In the genomic region with DNA sequence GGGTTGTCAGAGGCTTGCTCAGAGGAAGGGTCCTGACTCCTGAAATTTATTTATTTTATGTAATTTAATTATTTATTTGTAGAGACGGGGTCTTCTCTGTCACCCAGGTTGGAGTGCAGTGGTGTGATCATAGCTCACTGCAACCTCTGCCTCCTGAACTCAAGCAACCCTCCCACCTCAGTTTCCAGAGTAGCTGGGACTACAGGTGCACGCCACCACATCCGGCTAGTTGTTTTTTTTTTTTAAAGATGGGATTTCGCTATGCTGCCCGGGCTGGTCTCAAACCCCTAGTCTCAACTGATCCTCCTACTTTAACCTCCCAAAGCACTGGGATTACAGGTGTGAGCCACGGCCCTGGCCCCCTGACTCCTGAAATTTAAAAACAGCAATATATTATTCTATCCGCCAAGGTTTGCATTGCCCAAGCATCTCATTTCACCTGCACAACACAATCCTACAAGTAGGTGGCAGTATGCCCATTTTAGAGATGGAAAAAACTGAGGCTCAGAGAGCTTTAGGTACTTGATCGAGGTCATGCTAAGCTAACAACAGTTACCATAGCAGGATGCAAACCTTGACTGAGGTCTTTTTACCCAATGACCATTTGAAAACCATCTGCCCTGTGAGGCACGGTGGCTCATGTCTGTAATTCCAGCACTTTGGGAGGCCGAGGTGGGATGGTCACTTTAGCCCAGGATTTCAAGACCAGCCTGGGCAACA, we compare ENCODE assay signal across 1 cellular context.
TF ChIP-seq lines count a peak whose summit lies in the region.

No MANE protein-coding gene starts in this region.

TF ChIP-seq in SK-N-SH treated with all-trans-retinoic acid at 6 μM for 48 hours, 23 proteins besides CTCF, POLR2A, EP300 and RAD21 (continued from another document):
- TF ChIP-seq, protein P1, sequence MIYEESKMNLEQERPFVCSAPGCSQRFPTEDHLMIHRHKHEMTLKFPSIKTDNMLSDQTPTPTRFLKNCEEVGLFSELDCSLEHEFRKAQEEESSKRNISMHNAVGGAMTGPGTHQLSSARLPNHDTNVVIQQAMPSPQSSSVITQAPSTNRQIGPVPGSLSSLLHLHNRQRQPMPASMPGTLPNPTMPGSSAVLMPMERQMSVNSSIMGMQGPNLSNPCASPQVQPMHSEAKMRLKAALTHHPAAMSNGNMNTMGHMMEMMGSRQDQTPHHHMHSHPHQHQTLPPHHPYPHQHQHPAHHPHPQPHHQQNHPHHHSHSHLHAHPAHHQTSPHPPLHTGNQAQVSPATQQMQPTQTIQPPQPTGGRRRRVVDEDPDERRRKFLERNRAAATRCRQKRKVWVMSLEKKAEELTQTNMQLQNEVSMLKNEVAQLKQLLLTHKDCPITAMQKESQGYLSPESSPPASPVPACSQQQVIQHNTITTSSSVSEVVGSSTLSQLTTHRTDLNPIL (CRISPR knock-in tag; IDR thresholded peaks at IDR 0.05; ENCODE audit: low read depth) = no peak
- TF ChIP-seq ZFP3 (CRISPR knock-in tag; IDR thresholded peaks at IDR 0.05) (no peak), ZNF70 (CRISPR knock-in tag; IDR thresholded peaks at IDR 0.05) (no peak), CSDC2 (CRISPR knock-in tag; IDR thresholded peaks at IDR 0.05) (no peak), TCF4 (CRISPR knock-in tag; IDR thresholded peaks at IDR 0.05; ENCODE audit: borderline replicate concordance) (no peak), ZNF565 (CRISPR knock-in tag; conservative IDR thresholded peaks at IDR 0.05; ENCODE audit: low read depth) (no peak), ARNTL (CRISPR knock-in tag; IDR thresholded peaks at IDR 0.05; ENCODE audit: borderline replicate concordance, low read depth) (no peak), ESRRG (CRISPR knock-in tag; IDR thresholded peaks at IDR 0.05) (no peak), ZFP30 (CRISPR knock-in tag; IDR thresholded peaks at IDR 0.05) (no peak), TOX (CRISPR knock-in tag; IDR thresholded peaks at IDR 0.05; ENCODE audit: borderline replicate concordance) (no peak), BACH2 (CRISPR knock-in tag; IDR thresholded peaks at IDR 0.05; ENCODE audit: borderline replicate concordance) (no peak), ISL1 (CRISPR knock-in tag; IDR thresholded peaks at IDR 0.05) (no peak)
- TF ChIP-seq, protein P2, sequence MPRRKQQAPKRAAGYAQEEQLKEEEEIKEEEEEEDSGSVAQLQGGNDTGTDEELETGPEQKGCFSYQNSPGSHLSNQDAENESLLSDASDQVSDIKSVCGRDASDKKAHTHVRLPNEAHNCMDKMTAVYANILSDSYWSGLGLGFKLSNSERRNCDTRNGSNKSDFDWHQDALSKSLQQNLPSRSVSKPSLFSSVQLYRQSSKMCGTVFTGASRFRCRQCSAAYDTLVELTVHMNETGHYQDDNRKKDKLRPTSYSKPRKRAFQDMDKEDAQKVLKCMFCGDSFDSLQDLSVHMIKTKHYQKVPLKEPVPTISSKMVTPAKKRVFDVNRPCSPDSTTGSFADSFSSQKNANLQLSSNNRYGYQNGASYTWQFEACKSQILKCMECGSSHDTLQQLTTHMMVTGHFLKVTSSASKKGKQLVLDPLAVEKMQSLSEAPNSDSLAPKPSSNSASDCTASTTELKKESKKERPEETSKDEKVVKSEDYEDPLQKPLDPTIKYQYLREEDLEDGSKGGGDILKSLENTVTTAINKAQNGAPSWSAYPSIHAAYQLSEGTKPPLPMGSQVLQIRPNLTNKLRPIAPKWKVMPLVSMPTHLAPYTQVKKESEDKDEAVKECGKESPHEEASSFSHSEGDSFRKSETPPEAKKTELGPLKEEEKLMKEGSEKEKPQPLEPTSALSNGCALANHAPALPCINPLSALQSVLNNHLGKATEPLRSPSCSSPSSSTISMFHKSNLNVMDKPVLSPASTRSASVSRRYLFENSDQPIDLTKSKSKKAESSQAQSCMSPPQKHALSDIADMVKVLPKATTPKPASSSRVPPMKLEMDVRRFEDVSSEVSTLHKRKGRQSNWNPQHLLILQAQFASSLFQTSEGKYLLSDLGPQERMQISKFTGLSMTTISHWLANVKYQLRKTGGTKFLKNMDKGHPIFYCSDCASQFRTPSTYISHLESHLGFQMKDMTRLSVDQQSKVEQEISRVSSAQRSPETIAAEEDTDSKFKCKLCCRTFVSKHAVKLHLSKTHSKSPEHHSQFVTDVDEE (CRISPR knock-in tag; IDR thresholded peaks at IDR 0.05) = no peak
- TF ChIP-seq, protein P3, sequence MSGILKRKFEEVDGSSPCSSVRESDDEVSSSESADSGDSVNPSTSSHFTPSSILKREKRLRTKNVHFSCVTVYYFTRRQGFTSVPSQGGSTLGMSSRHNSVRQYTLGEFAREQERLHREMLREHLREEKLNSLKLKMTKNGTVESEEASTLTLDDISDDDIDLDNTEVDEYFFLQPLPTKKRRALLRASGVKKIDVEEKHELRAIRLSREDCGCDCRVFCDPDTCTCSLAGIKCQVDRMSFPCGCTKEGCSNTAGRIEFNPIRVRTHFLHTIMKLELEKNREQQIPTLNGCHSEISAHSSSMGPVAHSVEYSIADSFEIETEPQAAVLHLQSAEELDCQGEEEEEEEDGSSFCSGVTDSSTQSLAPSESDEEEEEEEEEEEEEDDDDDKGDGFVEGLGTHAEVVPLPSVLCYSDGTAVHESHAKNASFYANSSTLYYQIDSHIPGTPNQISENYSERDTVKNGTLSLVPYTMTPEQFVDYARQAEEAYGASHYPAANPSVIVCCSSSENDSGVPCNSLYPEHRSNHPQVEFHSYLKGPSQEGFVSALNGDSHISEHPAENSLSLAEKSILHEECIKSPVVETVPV (CRISPR knock-in tag; IDR thresholded peaks at IDR 0.05) = no peak
TF ChIP-seq in SK-N-SH treated with all-trans-retinoic acid at 6 μM for 48 hours: peak in this region for 0.
